17 cellular contexts compared by ENCODE assay signal in the genomic region with DNA sequence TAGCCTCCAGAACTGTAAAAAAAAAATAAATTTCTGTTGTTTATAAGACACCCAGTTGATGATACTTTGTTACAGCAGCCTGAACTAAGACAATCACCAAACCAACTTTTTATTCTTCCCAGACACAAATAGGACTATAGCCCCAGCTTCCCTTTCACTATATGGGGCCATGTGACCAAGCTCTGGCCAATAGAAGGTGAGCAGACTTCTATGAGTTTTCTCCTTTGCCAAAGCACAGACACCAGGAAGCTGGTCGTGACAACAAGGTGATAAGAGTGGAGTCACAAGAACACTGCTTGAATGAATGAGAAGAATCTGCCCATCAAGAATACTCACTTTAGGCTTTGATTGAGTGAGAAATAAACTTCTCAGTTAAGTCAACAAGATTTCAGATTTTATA.
DNase-seq lines count a peak whose midpoint lies in the region; ATAC-seq, FAIRE-seq and TF ChIP-seq lines count a peak whose summit lies in the region.
"Had no signal": no experiment of that assay in that cellular context is flagged by ENCODE, and none has a peak within 500 bp of the region (broad histone marks: within the 10 kb centered on the region; RNA-seq: fewer than 3 reads in every experiment).

No MANE protein-coding gene starts in this region.

- H3K27me3 Mint-ChIP-seq in chondrocyte (ENCODE audit: low read depth) = no peaks in the 10 kb centered on the region
- no peaks in the 10 kb centered on the region for H3K27me3 Mint-ChIP-seq in activated T-cell treated with anti-CD3 and anti-CD28 coated beads, Interleukin-2, amount 50 U/mL, for 72 hours (ENCODE audit: low read depth)
- H3K27me3 Mint-ChIP-seq: CD8-positive, alpha-beta memory T cell had no signal

- H3K4me1 ChIP-seq in mucosa of descending colon (ENCODE audit: low read depth) = no peaks in the 10 kb centered on the region
- H3K4me1 ChIP-seq: BLaER1 had no signal

- H3K27ac Mint-ChIP-seq in chondrocyte (ENCODE audit: unreplicated experiment) = peak overlapping the region; percentile 42
- H3K27ac Mint-ChIP-seq in activated T-cell treated with anti-CD3 and anti-CD28 coated beads, Interleukin-2, amount 50 U/mL, for 72 hours = no peak overlapping the region
- H3K27ac Mint-ChIP-seq: CD8-positive, alpha-beta memory T cell had no signal

- peaks cover 80% of the 10 kb centered on the region for H3K4me1 Mint-ChIP-seq in chondrocyte (ENCODE audit: low read depth)
- no peaks in the 10 kb centered on the region for H3K4me1 Mint-ChIP-seq in activated T-cell treated with anti-CD3 and anti-CD28 coated beads, Interleukin-2, amount 50 U/mL, for 72 hours (ENCODE audit: low read depth)
- H3K4me1 Mint-ChIP-seq: CD8-positive, alpha-beta memory T cell had no signal

- no peak overlapping the region for H3K4me3 ChIP-seq in mucosa of descending colon
- H3K4me3 ChIP-seq: BLaER1 had no signal

- no peak for FAIRE-seq in GM19239 (lab: Jason Lieb, UNC)

- H3K9me3 ChIP-seq in mucosa of descending colon = no peaks in the 10 kb centered on the region

- peak; percentile 76 for ATAC-seq in mucosa of descending colon
- ATAC-seq in activated T-cell treated with anti-CD3 and anti-CD28 coated beads, Interleukin-2, amount 50 U/mL, for 72 hours (replicated peaks in 1 of 2) = no peak
- ATAC-seq: Panc1 had no signal

- TF ChIP-seq CTCF in chondrocyte (IDR thresholded peaks at IDR 0.05) (no peak), mucosa of descending colon (IDR thresholded peaks at IDR 0.05) (no peak)

- H3K9me3 Mint-ChIP-seq in chondrocyte (ENCODE audit: low read depth) = peaks cover 6% of the 10 kb centered on the region
- H3K9me3 Mint-ChIP-seq in activated T-cell treated with anti-CD3 and anti-CD28 coated beads, Interleukin-2, amount 50 U/mL, for 72 hours = no peaks in the 10 kb centered on the region

- no peaks in the 10 kb centered on the region for H3K36me3 Mint-ChIP-seq in chondrocyte (ENCODE audit: low read depth)
- H3K36me3 Mint-ChIP-seq in activated T-cell treated with anti-CD3 and anti-CD28 coated beads, Interleukin-2, amount 50 U/mL, for 72 hours (ENCODE audit: insufficient read depth in 2 of 2) = peaks cover 0 to 1% of the 10 kb centered on the region in 2 donors
- H3K36me3 Mint-ChIP-seq: CD8-positive, alpha-beta memory T cell had no signal

- peak; percentile 16 for DNase-seq in DMS53 treated with DMSO at 0.1 percent for 48 hours (lab: John Stamatoyannopoulos, UW; ENCODE audit: unreplicated experiment)
- DNase-seq in NAMALWA (ENCODE audit: low spot score) = peak; percentile 8
- DNase-seq in chondrocyte (ENCODE audit: low spot score) = no peak
- DNase-seq in mucosa of descending colon = peak in 1 of 3 donors; percentile 17
- DNase-seq in GM19239 (ENCODE audit: insufficient read length, low spot score) = no peak
- no peak for DNase-seq in NK-92 (lab: John Stamatoyannopoulos, UW; ENCODE audit: unreplicated experiment)
- no peak for DNase-seq in activated T-cell treated with anti-CD3 and anti-CD28 coated beads, Interleukin-2, amount 50 U/mL, for 72 hours
- DNase-seq: CD8-positive, alpha-beta memory T cell; GOT3; Kasumi-1; NCI-H1092; NCI-H1694; NCI-H2107; NCI-H345; Right ventricle myocardium superior had no signal

- intact Hi-C loops in mucosa of descending colon (cut with DNase I, micrococcal nuclease) = no loop called here

- no peak overlapping the region for H3K4me3 Mint-ChIP-seq in chondrocyte (ENCODE audit: unreplicated experiment)
- H3K4me3 Mint-ChIP-seq in activated T-cell treated with anti-CD3 and anti-CD28 coated beads, Interleukin-2, amount 50 U/mL, for 72 hours = no peak overlapping the region
- H3K4me3 Mint-ChIP-seq: CD8-positive, alpha-beta memory T cell had no signal

- no peaks in the 10 kb centered on the region for H3K36me3 ChIP-seq in mucosa of descending colon (ENCODE audit: low read depth)
- H3K36me3 ChIP-seq: BLaER1 had no signal

Comparison
In these comparisons a context has a peak if more than half of its experiments do, and no peak if none do; other contexts are left out.
1. DNase-seq: peak in DMS53 treated with DMSO at 0.1 percent for 48 hours (single experiment) and NAMALWA (single experiment); none in chondrocyte (single experiment), GM19239 (single experiment), NK-92 (single experiment) and activated T-cell treated with anti-CD3 and anti-CD28 coated beads, Interleukin-2, amount 50 U/mL, for 72 hours (0 of 2).